ENCODE assay signal across 1 cellular context in the genomic region with DNA sequence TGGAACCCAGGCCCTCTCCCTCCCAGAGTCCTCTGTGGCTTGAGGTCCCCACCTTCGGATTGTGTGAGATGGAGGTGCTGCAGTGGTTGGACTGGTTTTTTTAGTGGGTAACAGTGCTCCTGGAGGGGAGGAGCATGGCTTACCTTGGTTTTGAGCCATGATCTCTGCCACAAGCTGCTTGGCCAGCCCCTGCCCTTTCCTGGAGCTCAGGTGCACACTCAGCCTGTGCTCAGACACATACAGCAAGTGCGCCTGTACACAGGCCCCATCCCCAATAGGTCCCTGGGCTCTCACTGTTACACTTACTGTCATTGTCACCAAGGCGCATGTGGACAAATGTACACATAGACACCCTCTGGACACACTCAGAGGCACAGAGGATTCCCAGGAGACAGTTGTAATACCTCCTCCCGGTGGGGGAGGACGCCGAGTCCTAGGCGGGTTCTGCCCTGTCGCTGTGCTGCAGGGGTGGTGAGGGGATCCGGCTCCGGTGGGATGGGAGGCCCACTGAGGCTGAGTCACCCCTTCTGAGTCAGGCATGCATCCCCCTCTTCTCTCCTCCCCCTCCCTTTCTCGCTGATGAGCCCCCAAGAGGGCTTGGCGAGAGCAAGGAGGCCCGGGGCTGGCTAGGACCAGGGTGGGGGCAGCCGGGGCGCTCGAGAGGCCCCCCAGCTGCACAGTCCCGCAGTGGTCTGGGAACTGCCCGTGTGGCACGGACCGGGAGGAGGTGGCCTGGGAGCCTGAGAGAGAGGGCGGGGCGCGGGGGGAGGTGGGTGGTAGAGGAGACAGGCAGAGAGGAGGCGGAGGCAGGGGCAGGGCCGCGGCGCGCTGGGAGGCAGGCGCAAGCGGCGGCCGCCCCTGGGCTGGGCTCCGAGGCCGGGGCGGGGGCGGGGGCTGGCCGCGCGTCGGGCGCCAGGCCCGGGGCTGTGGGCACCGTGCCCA.
TF ChIP-seq lines count a peak whose summit lies in the region.

No MANE protein-coding gene starts in this region.

TF ChIP-seq in HepG2, 621 proteins besides CTCF, POLR2A, EP300 and RAD21 (continued from another document and continues in another):
- TF ChIP-seq, protein P1, sequence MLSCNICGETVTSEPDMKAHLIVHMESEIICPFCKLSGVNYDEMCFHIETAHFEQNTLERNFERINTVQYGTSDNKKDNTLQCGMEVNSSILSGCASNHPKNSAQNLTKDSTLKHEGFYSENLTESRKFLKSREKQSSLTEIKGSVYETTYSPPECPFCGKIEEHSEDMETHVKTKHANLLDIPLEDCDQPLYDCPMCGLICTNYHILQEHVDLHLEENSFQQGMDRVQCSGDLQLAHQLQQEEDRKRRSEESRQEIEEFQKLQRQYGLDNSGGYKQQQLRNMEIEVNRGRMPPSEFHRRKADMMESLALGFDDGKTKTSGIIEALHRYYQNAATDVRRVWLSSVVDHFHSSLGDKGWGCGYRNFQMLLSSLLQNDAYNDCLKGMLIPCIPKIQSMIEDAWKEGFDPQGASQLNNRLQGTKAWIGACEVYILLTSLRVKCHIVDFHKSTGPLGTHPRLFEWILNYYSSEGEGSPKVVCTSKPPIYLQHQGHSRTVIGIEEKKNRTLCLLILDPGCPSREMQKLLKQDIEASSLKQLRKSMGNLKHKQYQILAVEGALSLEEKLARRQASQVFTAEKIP (CRISPR knock-in tag; IDR thresholded peaks at IDR 0.05; ENCODE audit: borderline replicate concordance) = no peak
- TF ChIP-seq, protein P2, sequence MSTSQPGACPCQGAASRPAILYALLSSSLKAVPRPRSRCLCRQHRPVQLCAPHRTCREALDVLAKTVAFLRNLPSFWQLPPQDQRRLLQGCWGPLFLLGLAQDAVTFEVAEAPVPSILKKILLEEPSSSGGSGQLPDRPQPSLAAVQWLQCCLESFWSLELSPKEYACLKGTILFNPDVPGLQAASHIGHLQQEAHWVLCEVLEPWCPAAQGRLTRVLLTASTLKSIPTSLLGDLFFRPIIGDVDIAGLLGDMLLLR (CRISPR knock-in tag; IDR thresholded peaks at IDR 0.05) = no peak
- TF ChIP-seq RXRA (CRISPR knock-in tag; IDR thresholded peaks at IDR 0.05) (peak; percentile 70), PHF20 (CRISPR knock-in tag; IDR thresholded peaks at IDR 0.05) (no peak), ZNF562 (CRISPR knock-in tag; IDR thresholded peaks at IDR 0.05; ENCODE audit: borderline replicate concordance) (no peak), ZNF781 (CRISPR knock-in tag; IDR thresholded peaks at IDR 0.05; ENCODE audit: borderline replicate concordance, not compliant biosample characterization) (peak; percentile 54), ZNF468 (CRISPR knock-in tag; IDR thresholded peaks at IDR 0.05) (no peak), REXO4 (CRISPR knock-in tag; IDR thresholded peaks at IDR 0.05; ENCODE audit: borderline replicate concordance) (no peak), SYNCRIP (IDR thresholded peaks at IDR 0.05; ENCODE audit: insufficient read depth, low read depth, low read length) (no peak), RNF2 (conservative IDR thresholded peaks at IDR 0.05; ENCODE audit: low read depth) (no peak), TBX3 (IDR thresholded peaks at IDR 0.05; ENCODE audit: borderline replicate concordance) (no peak), NFIC (IDR thresholded peaks at IDR 0.05; ENCODE audit: low read length) (no peak), GATA4 (IDR thresholded peaks at IDR 0.05; ENCODE audit: borderline replicate concordance, low read depth) (no peak), ZNF446 (CRISPR knock-in tag; IDR thresholded peaks at IDR 0.05) (0 out of 2 replicates have a peak, but pooled peaks have one; percentile 12), CHCHD3 (CRISPR knock-in tag; IDR thresholded peaks at IDR 0.05) (no peak), ZNF24 (IDR thresholded peaks at IDR 0.05) (no peak), HINFP (CRISPR knock-in tag; IDR thresholded peaks at IDR 0.05; ENCODE audit: low read depth) (peak; percentile 86), HOXA9 (CRISPR knock-in tag; IDR thresholded peaks at IDR 0.05; ENCODE audit: borderline replicate concordance) (no peak), HNRNPH1 (optimal IDR thresholded peaks at IDR 0.05; ENCODE audit: low read depth, low read length) (no peak), TSC22D2 (CRISPR knock-in tag; IDR thresholded peaks at IDR 0.05; ENCODE audit: borderline replicate concordance) (no peak), MAFG (CRISPR knock-in tag; IDR thresholded peaks at IDR 0.05) (peak; percentile 77; the same call in 1 of the 2 replicates), ZNF547 (CRISPR knock-in tag; IDR thresholded peaks at IDR 0.05) (no peak; the same call in 1 of the 2 replicates), ZBTB8A (CRISPR knock-in tag; IDR thresholded peaks at IDR 0.05; ENCODE audit: borderline replicate concordance, low read depth) (peak; percentile 75; the same call in 1 of the 2 replicates), ZNF746 (CRISPR knock-in tag; IDR thresholded peaks at IDR 0.05) (0 out of 2 replicates have a peak, but pooled peaks have one; percentile 31), ZNF337 (CRISPR knock-in tag; IDR thresholded peaks at IDR 0.05; ENCODE audit: borderline replicate concordance, low read depth) (no peak), MYNN (CRISPR knock-in tag; IDR thresholded peaks at IDR 0.05; ENCODE audit: low read depth) (0 out of 2 replicates have a peak, but pooled peaks have one; percentile 48), IKZF4 (CRISPR knock-in tag; IDR thresholded peaks at IDR 0.05; ENCODE audit: borderline replicate concordance, low read depth, not compliant biosample characterization) (no peak), HNRNPK (IDR thresholded peaks at IDR 0.05; ENCODE audit: low read depth, low read length, poor library complexity, severe bottlenecking) (no peak), KLF16 (CRISPR knock-in tag; IDR thresholded peaks at IDR 0.05) (no peak; a peak in 1 of 4 replicates), ZNF264 (CRISPR knock-in tag; IDR thresholded peaks at IDR 0.05) (no peak), NFE2 (CRISPR knock-in tag; IDR thresholded peaks at IDR 0.05) (no peak), TCF12 (IDR thresholded peaks at IDR 0.05) (no peak), TCF12 (CRISPR knock-in tag; IDR thresholded peaks at IDR 0.05) (no peak; the same call in 1 of the 2 replicates), JUNB (CRISPR knock-in tag; IDR thresholded peaks at IDR 0.05; ENCODE audit: borderline replicate concordance) (no peak), MED1 (CRISPR knock-in tag; IDR thresholded peaks at IDR 0.05) (peak; percentile 51; the same call in 1 of the 2 replicates), ZNF260 (CRISPR knock-in tag; IDR thresholded peaks at IDR 0.05; ENCODE audit: borderline replicate concordance, low read depth) (0 out of 2 replicates have a peak, but pooled peaks have one; percentile 34), ARNT (IDR thresholded peaks at IDR 0.05) (no peak), SKI (IDR thresholded peaks at IDR 0.05; ENCODE audit: partially characterized antibody) (peak; percentile 27), AGO1 (IDR thresholded peaks at IDR 0.05; ENCODE audit: low read depth, low read length, poor library complexity, severe bottlenecking) (no peak), HDAC6 (IDR thresholded peaks at IDR 0.05; ENCODE audit: low read depth, low read length) (no peak), CREM (IDR thresholded peaks at IDR 0.05) (no peak), CREM (CRISPR knock-in tag; IDR thresholded peaks at IDR 0.05) (no peak), KDM6A (CRISPR knock-in tag; IDR thresholded peaks at IDR 0.05; ENCODE audit: low read depth) (no peak), ZBTB21 (CRISPR knock-in tag; IDR thresholded peaks at IDR 0.05) (0 out of 2 replicates have a peak, but pooled peaks have one; percentile 37), ZNF567 (CRISPR knock-in tag; IDR thresholded peaks at IDR 0.05; ENCODE audit: borderline replicate concordance) (peak; percentile 78; the same call in 1 of the 2 replicates), NR2F1 (CRISPR knock-in tag; IDR thresholded peaks at IDR 0.05) (no peak; a peak in 1 of 4 replicates), ZIK1 (CRISPR knock-in tag; IDR thresholded peaks at IDR 0.05; ENCODE audit: borderline replicate concordance, low read depth) (peak; percentile 82; the same call in 1 of the 2 replicates), TOE1 (CRISPR knock-in tag; IDR thresholded peaks at IDR 0.05) (no peak), SCMH1 (CRISPR knock-in tag; IDR thresholded peaks at IDR 0.05; ENCODE audit: borderline replicate concordance) (no peak), FOSL2 (CRISPR knock-in tag; IDR thresholded peaks at IDR 0.05) (peak; percentile 82), MAF1 (CRISPR knock-in tag; IDR thresholded peaks at IDR 0.05; ENCODE audit: borderline replicate concordance) (0 out of 2 replicates have a peak, but pooled peaks have one; percentile 67), NR2F6 (IDR thresholded peaks at IDR 0.05) (no peak), NR2F6 (CRISPR knock-in tag; IDR thresholded peaks at IDR 0.05) (0 out of 2 replicates have a peak, but pooled peaks have one; percentile 2)
- TF ChIP-seq, protein P3, sequence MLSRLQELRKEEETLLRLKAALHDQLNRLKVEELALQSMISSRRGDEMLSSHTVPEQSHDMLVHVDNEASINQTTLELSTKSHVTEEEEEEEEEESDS (CRISPR knock-in tag; IDR thresholded peaks at IDR 0.05; ENCODE audit: borderline replicate concordance) = no peak
- TF ChIP-seq, protein P4, sequence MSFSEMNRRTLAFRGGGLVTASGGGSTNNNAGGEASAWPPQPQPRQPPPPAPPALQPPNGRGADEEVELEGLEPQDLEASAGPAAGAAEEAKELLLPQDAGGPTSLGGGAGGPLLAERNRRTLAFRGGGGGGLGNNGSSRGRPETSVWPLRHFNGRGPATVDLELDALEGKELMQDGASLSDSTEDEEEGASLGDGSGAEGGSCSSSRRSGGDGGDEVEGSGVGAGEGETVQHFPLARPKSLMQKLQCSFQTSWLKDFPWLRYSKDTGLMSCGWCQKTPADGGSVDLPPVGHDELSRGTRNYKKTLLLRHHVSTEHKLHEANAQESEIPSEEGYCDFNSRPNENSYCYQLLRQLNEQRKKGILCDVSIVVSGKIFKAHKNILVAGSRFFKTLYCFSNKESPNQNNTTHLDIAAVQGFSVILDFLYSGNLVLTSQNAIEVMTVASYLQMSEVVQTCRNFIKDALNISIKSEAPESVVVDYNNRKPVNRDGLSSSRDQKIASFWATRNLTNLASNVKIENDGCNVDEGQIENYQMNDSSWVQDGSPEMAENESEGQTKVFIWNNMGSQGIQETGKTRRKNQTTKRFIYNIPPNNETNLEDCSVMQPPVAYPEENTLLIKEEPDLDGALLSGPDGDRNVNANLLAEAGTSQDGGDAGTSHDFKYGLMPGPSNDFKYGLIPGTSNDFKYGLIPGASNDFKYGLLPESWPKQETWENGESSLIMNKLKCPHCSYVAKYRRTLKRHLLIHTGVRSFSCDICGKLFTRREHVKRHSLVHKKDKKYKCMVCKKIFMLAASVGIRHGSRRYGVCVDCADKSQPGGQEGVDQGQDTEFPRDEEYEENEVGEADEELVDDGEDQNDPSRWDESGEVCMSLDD (CRISPR knock-in tag; IDR thresholded peaks at IDR 0.05; ENCODE audit: borderline replicate concordance) = no peak
- TF ChIP-seq, protein P5, sequence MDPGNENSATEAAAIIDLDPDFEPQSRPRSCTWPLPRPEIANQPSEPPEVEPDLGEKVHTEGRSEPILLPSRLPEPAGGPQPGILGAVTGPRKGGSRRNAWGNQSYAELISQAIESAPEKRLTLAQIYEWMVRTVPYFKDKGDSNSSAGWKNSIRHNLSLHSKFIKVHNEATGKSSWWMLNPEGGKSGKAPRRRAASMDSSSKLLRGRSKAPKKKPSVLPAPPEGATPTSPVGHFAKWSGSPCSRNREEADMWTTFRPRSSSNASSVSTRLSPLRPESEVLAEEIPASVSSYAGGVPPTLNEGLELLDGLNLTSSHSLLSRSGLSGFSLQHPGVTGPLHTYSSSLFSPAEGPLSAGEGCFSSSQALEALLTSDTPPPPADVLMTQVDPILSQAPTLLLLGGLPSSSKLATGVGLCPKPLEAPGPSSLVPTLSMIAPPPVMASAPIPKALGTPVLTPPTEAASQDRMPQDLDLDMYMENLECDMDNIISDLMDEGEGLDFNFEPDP (CRISPR knock-in tag; conservative IDR thresholded peaks at IDR 0.05) = no peak
- TF ChIP-seq, protein P6, sequence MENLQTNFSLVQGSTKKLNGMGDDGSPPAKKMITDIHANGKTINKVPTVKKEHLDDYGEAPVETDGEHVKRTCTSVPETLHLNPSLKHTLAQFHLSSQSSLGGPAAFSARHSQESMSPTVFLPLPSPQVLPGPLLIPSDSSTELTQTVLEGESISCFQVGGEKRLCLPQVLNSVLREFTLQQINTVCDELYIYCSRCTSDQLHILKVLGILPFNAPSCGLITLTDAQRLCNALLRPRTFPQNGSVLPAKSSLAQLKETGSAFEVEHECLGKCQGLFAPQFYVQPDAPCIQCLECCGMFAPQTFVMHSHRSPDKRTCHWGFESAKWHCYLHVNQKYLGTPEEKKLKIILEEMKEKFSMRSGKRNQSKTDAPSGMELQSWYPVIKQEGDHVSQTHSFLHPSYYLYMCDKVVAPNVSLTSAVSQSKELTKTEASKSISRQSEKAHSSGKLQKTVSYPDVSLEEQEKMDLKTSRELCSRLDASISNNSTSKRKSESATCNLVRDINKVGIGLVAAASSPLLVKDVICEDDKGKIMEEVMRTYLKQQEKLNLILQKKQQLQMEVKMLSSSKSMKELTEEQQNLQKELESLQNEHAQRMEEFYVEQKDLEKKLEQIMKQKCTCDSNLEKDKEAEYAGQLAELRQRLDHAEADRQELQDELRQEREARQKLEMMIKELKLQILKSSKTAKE (CRISPR knock-in tag; IDR thresholded peaks at IDR 0.05; ENCODE audit: borderline replicate concordance) = no peak
- TF ChIP-seq, protein P7, sequence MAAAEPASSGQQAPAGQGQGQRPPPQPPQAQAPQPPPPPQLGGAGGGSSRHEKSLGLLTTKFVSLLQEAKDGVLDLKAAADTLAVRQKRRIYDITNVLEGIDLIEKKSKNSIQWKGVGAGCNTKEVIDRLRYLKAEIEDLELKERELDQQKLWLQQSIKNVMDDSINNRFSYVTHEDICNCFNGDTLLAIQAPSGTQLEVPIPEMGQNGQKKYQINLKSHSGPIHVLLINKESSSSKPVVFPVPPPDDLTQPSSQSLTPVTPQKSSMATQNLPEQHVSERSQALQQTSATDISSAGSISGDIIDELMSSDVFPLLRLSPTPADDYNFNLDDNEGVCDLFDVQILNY (CRISPR knock-in tag; conservative IDR thresholded peaks at IDR 0.05) = no peak
